In the genomic region with DNA sequence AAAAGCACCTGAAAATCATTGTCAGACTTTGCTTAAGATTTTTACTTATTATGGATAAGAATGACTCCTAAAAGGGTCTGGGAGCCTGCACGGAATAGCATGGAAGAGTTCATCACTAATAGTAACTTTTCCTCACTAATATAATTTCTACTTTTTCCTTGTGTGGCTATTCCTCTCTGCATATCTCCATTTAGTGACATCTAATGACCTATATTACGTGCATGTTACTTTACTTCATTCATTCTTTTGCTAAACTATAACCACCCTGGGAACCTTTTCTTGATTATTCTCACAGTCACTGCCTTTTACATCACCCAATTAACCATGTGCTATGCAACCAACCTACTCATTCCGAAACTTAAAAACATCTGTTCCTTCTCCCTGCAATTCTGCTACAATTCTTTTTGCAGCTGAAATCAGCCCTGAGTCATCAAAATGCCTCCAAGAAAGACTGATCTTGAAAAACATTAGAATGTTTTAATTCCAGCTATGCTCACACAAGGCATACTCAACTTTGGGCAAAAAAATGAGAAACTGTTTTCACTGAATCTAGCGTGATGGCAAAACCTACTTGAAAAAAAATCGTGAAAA, we compare ENCODE assay signal across 8 cellular contexts.
DNase-seq lines count a peak whose midpoint lies in the region; ATAC-seq lines count a peak whose summit lies in the region.

No MANE protein-coding gene starts in this region.

- peak; percentile 53 for DNase-seq in NCI-H1694 (lab: John Stamatoyannopoulos, UW)
- peak; percentile 78 for DNase-seq in non-pigmented ciliary epithelial cell (ENCODE audit: low read depth)
- no peak for DNase-seq in effector CD4-positive, alpha-beta T cell
- no peak for DNase-seq in DMS53 (lab: John Stamatoyannopoulos, UW)
- no peak for DNase-seq in activated CD4-positive, alpha-beta T cell treated with anti-CD3 and anti-CD28 coated beads, Interleukin-2, amount 10 ng/mL, durations not matched to agents 7 days and 5 days
- no peak for DNase-seq in NCI-H748 (lab: John Stamatoyannopoulos, UW; ENCODE audit: unreplicated experiment)

- H3K4me1 Mint-ChIP-seq in activated CD4-positive, alpha-beta T cell treated with anti-CD3 and anti-CD28 coated beads, Interleukin-2, amount 10 ng/mL, durations not matched to agents 7 days and 5 days, result peaks cover 2% of the 10 kb centered on the region

- peak; percentile 98 for ATAC-seq in GM18870 (IDR thresholded peaks at IDR 0.05; ENCODE audit: unreplicated experiment)
- peak; percentile 97 for ATAC-seq in HG02642 (IDR thresholded peaks at IDR 0.05; ENCODE audit: poor library complexity, unreplicated experiment)

- CTCF ChIA-PET in activated CD4-positive, alpha-beta T cell treated with anti-CD3 and anti-CD28 coated beads, Interleukin-2, amount 10 ng/mL, durations not matched to agents 7 days and 5 days (lab: Charles Lee), result no interaction called here

- H3K27ac Mint-ChIP-seq in activated CD4-positive, alpha-beta T cell treated with anti-CD3 and anti-CD28 coated beads, Interleukin-2, amount 10 ng/mL, durations not matched to agents 7 days and 5 days, result no peak overlapping the region

- no peaks in the 10 kb centered on the region for H3K9me3 Mint-ChIP-seq in activated CD4-positive, alpha-beta T cell treated with anti-CD3 and anti-CD28 coated beads, Interleukin-2, amount 10 ng/mL, durations not matched to agents 7 days and 5 days

- H3K36me3 Mint-ChIP-seq in activated CD4-positive, alpha-beta T cell treated with anti-CD3 and anti-CD28 coated beads, Interleukin-2, amount 10 ng/mL, durations not matched to agents 7 days and 5 days (ENCODE audit: low read depth), result no peaks in the 10 kb centered on the region

- no peak overlapping the region for H3K4me3 Mint-ChIP-seq in activated CD4-positive, alpha-beta T cell treated with anti-CD3 and anti-CD28 coated beads, Interleukin-2, amount 10 ng/mL, durations not matched to agents 7 days and 5 days

- POLR2A ChIA-PET in activated CD4-positive, alpha-beta T cell treated with anti-CD3 and anti-CD28 coated beads, Interleukin-2, amount 10 ng/mL, durations not matched to agents 7 days and 5 days (lab: Charles Lee), result no interaction called here

- H3K27me3 Mint-ChIP-seq in activated CD4-positive, alpha-beta T cell treated with anti-CD3 and anti-CD28 coated beads, Interleukin-2, amount 10 ng/mL, durations not matched to agents 7 days and 5 days, result no peaks in the 10 kb centered on the region

Comparison
In these comparisons a context has a peak if more than half of its experiments do, and no peak if none do; other contexts are left out.
1. DNase-seq: peak in NCI-H1694 (single experiment) and non-pigmented ciliary epithelial cell (single experiment); none in effector CD4-positive, alpha-beta T cell (single experiment), DMS53 (single experiment), activated CD4-positive, alpha-beta T cell treated with anti-CD3 and anti-CD28 coated beads, Interleukin-2, amount 10 ng/mL, durations not matched to agents 7 days and 5 days (single experiment) and NCI-H748 (single experiment).